ENCODE assay signal across 13 cellular contexts in genomic region chr7:47639495-47640110, GRCh38.
"Had no signal": no experiment of that assay in that cellular context is flagged by ENCODE, and none has a peak within 500 bp of the region (broad histone marks: within the 10 kb centered on the region; RNA-seq: fewer than 3 reads in every experiment).

No MANE protein-coding gene starts in this region.

- H3K27ac ChIP-seq: colonic mucosa, gastrocnemius medialis, psoas muscle had no signal

- H3K4me1 ChIP-seq: colonic mucosa had no signal

- DNase-seq: activated B cell treated with CpG ODN at 0.5 μM for 24 hours; activated effector memory CD4-positive, alpha-beta T cell treated with Interleukin-2 at 50 U/mL for 16 hours; activated T-cell treated with anti-CD3 and anti-CD28 coated beads, Interleukin-2, amount 50 U/mL, for 1 hour; effector CD4-positive, alpha-beta T cell; gastrocnemius medialis; kidney glomerular epithelial cell; midbrain; psoas muscle; stimulated activated CD4-positive, alpha-beta T cell treated with anti-CD3 and anti-CD28 coated beads, Interleukin-2, amount 100 ng/mL, for 48 hours; stimulated activated naive CD4-positive, alpha-beta T cell treated with Interleukin-2 at 50 U/mL for 16 hours had no signal

- H3K27ac Mint-ChIP-seq: activated B cell treated with CpG ODN at 0.5 μM for 24 hours; activated naive CD8-positive, alpha-beta T cell had no signal

- H3K9me3 ChIP-seq: colonic mucosa, gastrocnemius medialis, psoas muscle had no signal

- H3K4me3 ChIP-seq: colonic mucosa, gastrocnemius medialis, psoas muscle had no signal

- H3K4me3 Mint-ChIP-seq: activated B cell treated with CpG ODN at 0.5 μM for 24 hours; activated naive CD8-positive, alpha-beta T cell had no signal

- ATAC-seq: gastrocnemius medialis, psoas muscle had no signal

- H3K27me3 Mint-ChIP-seq: activated B cell treated with CpG ODN at 0.5 μM for 24 hours; activated naive CD8-positive, alpha-beta T cell had no signal

- H3K36me3 Mint-ChIP-seq: activated naive CD8-positive, alpha-beta T cell had no signal

- FAIRE-seq: endothelial cell of umbilical vein had no signal

- H3K36me3 ChIP-seq: colonic mucosa, gastrocnemius medialis had no signal

- H3K27me3 ChIP-seq: colonic mucosa, gastrocnemius medialis had no signal
